Comparison of ENCODE assay signal across 8 cellular contexts in genomic region chr9:27333241-27334052, GRCh38. TPM values are rescaled to one million over a fixed set of nuclear protein-coding genes. Genes with fewer than 3 reads are reported as not detected.
DNase-seq lines count a peak whose midpoint lies in the region; ATAC-seq and TF ChIP-seq lines count a peak whose summit lies in the region.

No MANE protein-coding gene starts in this region.

- peak; percentile 81 for TF ChIP-seq CTCF in lung (IDR thresholded peaks at IDR 0.05; ENCODE audit: control extremely low read depth, extremely low read depth)

- no peaks in the 10 kb centered on the region for H4K20me1 ChIP-seq in BLaER1 treated with 17β-estradiol and CSF1 and Interleukin-3, amounts not matched to agents 10 nM and 100 nM

- peak overlapping the region in 6 of 11 experiments; percentile 12 to 71 (median 34); a peak in 9 of 22 replicates for H3K4me2 ChIP-seq in BLaER1 treated with 17β-estradiol and CSF1 and Interleukin-3, amounts not matched to agents 10 nM and 100 nM

- peak overlapping the region in 2 of 11 experiments; percentile 3 to 34; a peak in 3 of 22 replicates for H3K27ac ChIP-seq in BLaER1 treated with 17β-estradiol and CSF1 and Interleukin-3, amounts not matched to agents 10 nM and 100 nM
- peak overlapping the region; percentile 11 for H3K27ac ChIP-seq in ectodermal cell (ENCODE audit: insufficient read depth, low read depth, low read length, poor library complexity, severe bottlenecking)
- H3K27ac ChIP-seq in lung (ENCODE audit: low read depth in 1 of 2, low read length in 1 of 2), result no peak overlapping the region

- ATAC-seq in GM18907 (IDR thresholded peaks at IDR 0.05; ENCODE audit: unreplicated experiment) (peak; percentile 88), HG03342 (IDR thresholded peaks at IDR 0.05; ENCODE audit: unreplicated experiment) (peak; percentile 84), lung (ENCODE audit: insufficient read depth, low FRiP score) (peak; percentile 84)

- peak; percentile 80 to 83 for DNase-seq in NCI-H446 (lab: John Stamatoyannopoulos, UW)
- DNase-seq in activated CD4-positive, alpha-beta T cell treated with anti-CD3 and anti-CD28 coated beads, Interleukin-2, amount 50 U/mL, for 24 hours (ENCODE audit: low read depth in 1 of 2, low spot score in 1 of 2), result peak; percentile 9 to 17
- peak; percentile 46 for DNase-seq in lung (ENCODE audit: low spot score)
- DNase-seq in stimulated activated CD8-positive, alpha-beta memory T cell treated with anti-CD3 and anti-CD28 coated beads, Interleukin-7, amount 100 ng/mL, for 48 hours (ENCODE audit: extremely low read depth in 1 of 2, low read depth in 1 of 2), result peak; percentile 3 to 6

- WGBS in ectodermal cell, 2 experiments, result 6 to 8% methylated on average over 7 of the region's 7 CpGs
- 40 to 41% methylated on average over 7 of the region's 7 CpGs for WGBS in lung, 2 donors

- no peaks in the 10 kb centered on the region for H3K27me3 ChIP-seq in BLaER1 treated with 17β-estradiol and CSF1 and Interleukin-3, amounts not matched to agents 10 nM and 100 nM
- no peaks in the 10 kb centered on the region for H3K27me3 ChIP-seq in ectodermal cell (ENCODE audit: control insufficient read depth, insufficient read depth, low read length, poor library complexity, severe bottlenecking)
- no peaks in the 10 kb centered on the region for H3K27me3 ChIP-seq in lung (ENCODE audit: control insufficient read depth, insufficient read depth)

- peaks cover 0 to 23% (median 0%) of the 10 kb centered on the region in 11 experiments; a peak in 4 of 22 replicates for H3K36me3 ChIP-seq in BLaER1 treated with 17β-estradiol and CSF1 and Interleukin-3, amounts not matched to agents 10 nM and 100 nM
- no peaks in the 10 kb centered on the region for H3K36me3 ChIP-seq in ectodermal cell (ENCODE audit: control insufficient read depth, insufficient read depth, low read length)
- peaks cover 0 to 5% of the 10 kb centered on the region in 2 donors for H3K36me3 ChIP-seq in lung (ENCODE audit: control insufficient read depth in 2 of 2, insufficient read depth in 2 of 2, low read length in 2 of 2)

- peaks cover 6 to 52% (median 14%) of the 10 kb centered on the region in 10 experiments; a peak in 17 of 20 replicates for H3K4me1 ChIP-seq in BLaER1 treated with 17β-estradiol and CSF1 and Interleukin-3, amounts not matched to agents 10 nM and 100 nM
- H3K4me1 ChIP-seq in ectodermal cell (ENCODE audit: control insufficient read depth, insufficient read depth, low read length) (peaks cover 9% of the 10 kb centered on the region), lung (ENCODE audit: control insufficient read depth in 2 of 2, insufficient read depth in 2 of 2, low read length in 2 of 2) (peaks cover 0 to 13% of the 10 kb centered on the region in 2 donors)

- no peak overlapping the region for H3K4me3 ChIP-seq in BLaER1 treated with 17β-estradiol and CSF1 and Interleukin-3, amounts not matched to agents 10 nM and 100 nM
- H3K4me3 ChIP-seq in ectodermal cell (ENCODE audit: insufficient read depth, low read depth, low read length), result no peak overlapping the region
- H3K4me3 ChIP-seq in lung, result no peak overlapping the region

- no peaks in the 10 kb centered on the region for H3K9me3 ChIP-seq in BLaER1 treated with 17β-estradiol and CSF1 and Interleukin-3, amounts not matched to agents 10 nM and 100 nM (replicated peaks in 1 of 11)
- H3K9me3 ChIP-seq in ectodermal cell (ENCODE audit: control insufficient read depth, low read length) (no peaks in the 10 kb centered on the region), lung (ENCODE audit: control insufficient read depth in 2 of 2, insufficient read depth in 1 of 2, low read length in 1 of 2) (no peaks in the 10 kb centered on the region)

- H3K9ac ChIP-seq in BLaER1 treated with 17β-estradiol and CSF1 and Interleukin-3, amounts not matched to agents 10 nM and 100 nM, result no peak overlapping the region

RNA-seq across cellular contexts. Expression of gene EQTN, which starts 36.5 kb away (rescaled TPM):
- 0.57 TPM for polyA plus RNA-seq in ectodermal cell (2013, experiment 1 of 4)
- polyA plus RNA-seq in ectodermal cell (2013, experiment 2 of 4), result 0.50 TPM
- polyA plus RNA-seq in ectodermal cell (2013, experiment 3 of 4), result 0.53 TPM
- polyA plus RNA-seq in ectodermal cell (2013, experiment 4 of 4), result 0.69 TPM
- total RNA-seq in lung, result 1 to 10 TPM in 1 of 2 donors, not detected in 1; 1.5 TPM
- polyA plus RNA-seq in lung, result under 1 TPM in 1 of 2 donors, not detected in 1; 0.26 TPM

Comparison
In these comparisons a context has a peak if more than half of its experiments do, and no peak if none do; other contexts are left out.
1. DNase-seq: peak in every context shown above with its lines; median percentile 82 in NCI-H446; 46 in lung; 13 in activated CD4-positive, alpha-beta T cell treated with anti-CD3 and anti-CD28 coated beads, Interleukin-2, amount 50 U/mL, for 24 hours; 4 in stimulated activated CD8-positive, alpha-beta memory T cell treated with anti-CD3 and anti-CD28 coated beads, Interleukin-7, amount 100 ng/mL, for 48 hours.